ENCODE assay signal across 8 cellular contexts in the genomic region with DNA sequence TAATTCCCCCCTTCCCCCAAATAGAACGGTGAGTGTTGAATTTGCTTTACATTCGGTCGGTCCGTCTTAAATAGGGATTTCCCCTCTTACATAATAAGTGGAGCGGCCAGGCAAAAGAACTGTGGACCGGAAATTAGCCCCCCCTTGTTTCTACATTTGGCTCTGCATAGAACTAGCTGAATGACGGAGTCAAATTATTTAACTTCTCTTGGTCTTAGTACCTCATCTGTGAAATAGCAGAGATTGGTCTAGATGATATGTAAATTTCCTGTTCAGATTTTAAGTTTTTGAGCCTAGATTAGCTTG. TPM values are rescaled to one million over a fixed set of nuclear protein-coding genes. Genes with fewer than 3 reads are reported as not detected.
DNase-seq lines count a peak whose midpoint lies in the region; ATAC-seq and TF ChIP-seq lines count a peak whose summit lies in the region.

No MANE protein-coding gene starts in this region.

- H3K4me3 Mint-ChIP-seq in WTC11: peak overlapping the region; percentile 87

- no peak for TF ChIP-seq CTCF in HFF-Myc (IDR thresholded peaks at IDR 0.05; ENCODE audit: low read depth, low read length, missing control alignments)
- no peak for TF ChIP-seq CTCF in WTC11 (IDR thresholded peaks at IDR 0.05)

- H3K27me3 Mint-ChIP-seq in WTC11 (ENCODE audit: low read depth): peaks cover 24% of the 10 kb centered on the region

- H3K4me1 Mint-ChIP-seq in WTC11: peaks cover 36% of the 10 kb centered on the region

- H3K4me3 ChIP-seq in HFF-Myc (replicated peaks; ENCODE audit: low read depth, low read length): peak overlapping the region; percentile 67

- peaks cover 12% of the 10 kb centered on the region for H3K9me3 Mint-ChIP-seq in WTC11

- ATAC-seq in GM18502 (IDR thresholded peaks at IDR 0.05; ENCODE audit: poor library complexity, unreplicated experiment) (peak; percentile 73), WTC11 (peak; percentile 3; the same call in 1 of the 2 replicates), GM19452 (IDR thresholded peaks at IDR 0.05; ENCODE audit: unreplicated experiment) (no peak)

- POLR2A ChIA-PET in WTC11 (lab: Charles Lee): interaction anchor here (0.8 kb wide), 1 partner anchor 14 kb away, joined by 4 read pairs; a partner anchor contains a TSS

- peaks cover 12% of the 10 kb centered on the region for H3K36me3 Mint-ChIP-seq in WTC11

- H3K27ac Mint-ChIP-seq in WTC11: peak overlapping the region; percentile 80

- DNase-seq in HFF-Myc (ENCODE audit: extremely low read depth, low read depth): no peak
- DNase-seq in WTC11 (ENCODE audit: low spot score): no peak
- peak; percentile 61 for DNase-seq in iris pigment epithelial cell (ENCODE audit: low read depth)
- DNase-seq in NCI-H1417 (lab: John Stamatoyannopoulos, UW): no peak
- DNase-seq in cerebellar nuclear complex (lab: John Stamatoyannopoulos, UW): no peak
- DNase-seq in NCI-H2029 (lab: John Stamatoyannopoulos, UW): no peak

- CTCF ChIA-PET in WTC11 (lab: Charles Lee): interaction anchor here (0.9 kb wide), 1 partner anchor 15 kb away, joined by 3 read pairs; a partner anchor contains a TSS

TF ChIP-seq in WTC11, 78 proteins besides CTCF, POLR2A, EP300 and RAD21 (continues in another document):
- TF ChIP-seq SOX15 (CRISPR knock-in tag; IDR thresholded peaks at IDR 0.05) (no peak), TCF7 (CRISPR knock-in tag; IDR thresholded peaks at IDR 0.05; ENCODE audit: low read depth) (no peak), ZNF121 (CRISPR knock-in tag; IDR thresholded peaks at IDR 0.05) (no peak), EMX1 (CRISPR knock-in tag; IDR thresholded peaks at IDR 0.05) (no peak), ZNF219 (CRISPR knock-in tag; IDR thresholded peaks at IDR 0.05; ENCODE audit: borderline replicate concordance) (no peak), CREB1 (CRISPR knock-in tag; IDR thresholded peaks at IDR 0.05) (no peak), TEAD1 (CRISPR knock-in tag; IDR thresholded peaks at IDR 0.05) (no peak), ZNF317 (CRISPR knock-in tag; IDR thresholded peaks at IDR 0.05; ENCODE audit: borderline replicate concordance, low read depth) (no peak), SMAD4 (CRISPR knock-in tag; IDR thresholded peaks at IDR 0.05) (no peak)
- TF ChIP-seq, protein P1, sequence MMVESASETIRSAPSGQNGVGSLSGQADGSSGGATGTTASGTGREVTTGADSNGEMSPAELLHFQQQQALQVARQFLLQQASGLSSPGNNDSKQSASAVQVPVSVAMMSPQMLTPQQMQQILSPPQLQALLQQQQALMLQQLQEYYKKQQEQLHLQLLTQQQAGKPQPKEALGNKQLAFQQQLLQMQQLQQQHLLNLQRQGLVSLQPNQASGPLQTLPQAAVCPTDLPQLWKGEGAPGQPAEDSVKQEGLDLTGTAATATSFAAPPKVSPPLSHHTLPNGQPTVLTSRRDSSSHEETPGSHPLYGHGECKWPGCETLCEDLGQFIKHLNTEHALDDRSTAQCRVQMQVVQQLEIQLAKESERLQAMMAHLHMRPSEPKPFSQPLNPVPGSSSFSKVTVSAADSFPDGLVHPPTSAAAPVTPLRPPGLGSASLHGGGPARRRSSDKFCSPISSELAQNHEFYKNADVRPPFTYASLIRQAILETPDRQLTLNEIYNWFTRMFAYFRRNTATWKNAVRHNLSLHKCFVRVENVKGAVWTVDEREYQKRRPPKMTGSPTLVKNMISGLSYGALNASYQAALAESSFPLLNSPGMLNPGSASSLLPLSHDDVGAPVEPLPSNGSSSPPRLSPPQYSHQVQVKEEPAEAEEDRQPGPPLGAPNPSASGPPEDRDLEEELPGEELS (CRISPR knock-in tag; IDR thresholded peaks at IDR 0.05): no peak
- TF ChIP-seq, protein P2, sequence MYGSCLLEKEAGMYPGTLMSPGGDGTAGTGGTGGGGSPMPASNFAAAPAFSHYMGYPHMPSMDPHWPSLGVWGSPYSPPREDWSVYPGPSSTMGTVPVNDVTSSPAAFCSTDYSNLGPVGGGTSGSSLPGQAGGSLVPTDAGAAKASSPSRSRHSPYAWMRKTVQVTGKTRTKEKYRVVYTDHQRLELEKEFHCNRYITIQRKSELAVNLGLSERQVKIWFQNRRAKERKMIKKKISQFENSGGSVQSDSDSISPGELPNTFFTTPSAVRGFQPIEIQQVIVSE (CRISPR knock-in tag; IDR thresholded peaks at IDR 0.05; ENCODE audit: borderline replicate concordance): no peak
- TF ChIP-seq, protein P3, sequence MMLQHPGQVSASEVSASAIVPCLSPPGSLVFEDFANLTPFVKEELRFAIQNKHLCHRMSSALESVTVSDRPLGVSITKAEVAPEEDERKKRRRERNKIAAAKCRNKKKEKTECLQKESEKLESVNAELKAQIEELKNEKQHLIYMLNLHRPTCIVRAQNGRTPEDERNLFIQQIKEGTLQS (CRISPR knock-in tag; conservative IDR thresholded peaks at IDR 0.05): no peak
- TF ChIP-seq, protein P4, sequence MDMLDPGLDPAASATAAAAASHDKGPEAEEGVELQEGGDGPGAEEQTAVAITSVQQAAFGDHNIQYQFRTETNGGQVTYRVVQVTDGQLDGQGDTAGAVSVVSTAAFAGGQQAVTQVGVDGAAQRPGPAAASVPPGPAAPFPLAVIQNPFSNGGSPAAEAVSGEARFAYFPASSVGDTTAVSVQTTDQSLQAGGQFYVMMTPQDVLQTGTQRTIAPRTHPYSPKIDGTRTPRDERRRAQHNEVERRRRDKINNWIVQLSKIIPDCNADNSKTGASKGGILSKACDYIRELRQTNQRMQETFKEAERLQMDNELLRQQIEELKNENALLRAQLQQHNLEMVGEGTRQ (CRISPR knock-in tag; IDR thresholded peaks at IDR 0.05): no peak
- TF ChIP-seq, protein P5, sequence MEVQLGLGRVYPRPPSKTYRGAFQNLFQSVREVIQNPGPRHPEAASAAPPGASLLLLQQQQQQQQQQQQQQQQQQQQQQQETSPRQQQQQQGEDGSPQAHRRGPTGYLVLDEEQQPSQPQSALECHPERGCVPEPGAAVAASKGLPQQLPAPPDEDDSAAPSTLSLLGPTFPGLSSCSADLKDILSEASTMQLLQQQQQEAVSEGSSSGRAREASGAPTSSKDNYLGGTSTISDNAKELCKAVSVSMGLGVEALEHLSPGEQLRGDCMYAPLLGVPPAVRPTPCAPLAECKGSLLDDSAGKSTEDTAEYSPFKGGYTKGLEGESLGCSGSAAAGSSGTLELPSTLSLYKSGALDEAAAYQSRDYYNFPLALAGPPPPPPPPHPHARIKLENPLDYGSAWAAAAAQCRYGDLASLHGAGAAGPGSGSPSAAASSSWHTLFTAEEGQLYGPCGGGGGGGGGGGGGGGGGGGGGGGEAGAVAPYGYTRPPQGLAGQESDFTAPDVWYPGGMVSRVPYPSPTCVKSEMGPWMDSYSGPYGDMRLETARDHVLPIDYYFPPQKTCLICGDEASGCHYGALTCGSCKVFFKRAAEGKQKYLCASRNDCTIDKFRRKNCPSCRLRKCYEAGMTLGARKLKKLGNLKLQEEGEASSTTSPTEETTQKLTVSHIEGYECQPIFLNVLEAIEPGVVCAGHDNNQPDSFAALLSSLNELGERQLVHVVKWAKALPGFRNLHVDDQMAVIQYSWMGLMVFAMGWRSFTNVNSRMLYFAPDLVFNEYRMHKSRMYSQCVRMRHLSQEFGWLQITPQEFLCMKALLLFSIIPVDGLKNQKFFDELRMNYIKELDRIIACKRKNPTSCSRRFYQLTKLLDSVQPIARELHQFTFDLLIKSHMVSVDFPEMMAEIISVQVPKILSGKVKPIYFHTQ (CRISPR knock-in tag; IDR thresholded peaks at IDR 0.05): no peak
- TF ChIP-seq, protein P6, sequence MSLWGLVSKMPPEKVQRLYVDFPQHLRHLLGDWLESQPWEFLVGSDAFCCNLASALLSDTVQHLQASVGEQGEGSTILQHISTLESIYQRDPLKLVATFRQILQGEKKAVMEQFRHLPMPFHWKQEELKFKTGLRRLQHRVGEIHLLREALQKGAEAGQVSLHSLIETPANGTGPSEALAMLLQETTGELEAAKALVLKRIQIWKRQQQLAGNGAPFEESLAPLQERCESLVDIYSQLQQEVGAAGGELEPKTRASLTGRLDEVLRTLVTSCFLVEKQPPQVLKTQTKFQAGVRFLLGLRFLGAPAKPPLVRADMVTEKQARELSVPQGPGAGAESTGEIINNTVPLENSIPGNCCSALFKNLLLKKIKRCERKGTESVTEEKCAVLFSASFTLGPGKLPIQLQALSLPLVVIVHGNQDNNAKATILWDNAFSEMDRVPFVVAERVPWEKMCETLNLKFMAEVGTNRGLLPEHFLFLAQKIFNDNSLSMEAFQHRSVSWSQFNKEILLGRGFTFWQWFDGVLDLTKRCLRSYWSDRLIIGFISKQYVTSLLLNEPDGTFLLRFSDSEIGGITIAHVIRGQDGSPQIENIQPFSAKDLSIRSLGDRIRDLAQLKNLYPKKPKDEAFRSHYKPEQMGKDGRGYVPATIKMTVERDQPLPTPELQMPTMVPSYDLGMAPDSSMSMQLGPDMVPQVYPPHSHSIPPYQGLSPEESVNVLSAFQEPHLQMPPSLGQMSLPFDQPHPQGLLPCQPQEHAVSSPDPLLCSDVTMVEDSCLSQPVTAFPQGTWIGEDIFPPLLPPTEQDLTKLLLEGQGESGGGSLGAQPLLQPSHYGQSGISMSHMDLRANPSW (CRISPR knock-in tag; conservative IDR thresholded peaks at IDR 0.05; ENCODE audit: low read depth): no peak

RNA-seq across cellular contexts. Expression of a gene that starts 1.3 kb away (rescaled TPM):
- total RNA-seq in WTC11 (2021): 6.0 to 7.7 TPM (median 6.6 TPM) in 3 replicates

RNA-seq across cellular contexts. Expression of a gene that starts 14.3 kb away (rescaled TPM):
- 26.0 to 28.2 TPM (median 27.6 TPM) in 3 replicates for total RNA-seq in WTC11 (2021)

RNA-seq across cellular contexts. Expression of a gene that starts 32.3 kb away (rescaled TPM):
- total RNA-seq in WTC11 (2021): 0.07 to 0.16 TPM in 2 of 3 replicates, not detected in the other
